In genomic region chr7:116465125-116465524, GRCh38 we compare ENCODE assay signal across 30 cellular contexts. TPM values are rescaled to one million over a fixed set of nuclear protein-coding genes. Genes with fewer than 3 reads are reported as not detected.
DNase-seq lines count a peak whose midpoint lies in the region; ATAC-seq and TF ChIP-seq lines count a peak whose summit lies in the region.
"Had no signal": no experiment of that assay in that cellular context is flagged by ENCODE, and none has a peak within 500 bp of the region (broad histone marks: within the 10 kb centered on the region; RNA-seq: fewer than 3 reads in every experiment).

No MANE protein-coding gene starts in this region.

- no peaks in the 10 kb centered on the region for H3K27me3 Mint-ChIP-seq in GM23338 (ENCODE audit: insufficient read depth, low read depth, poor library complexity)

- H3K4me1 ChIP-seq in GM23338 (ENCODE audit: insufficient read depth) (no peaks in the 10 kb centered on the region; the same call in 1 of the 2 replicates), SJSA1 (replicated peaks) (peaks cover 17% of the 10 kb centered on the region), smooth muscle cell (ENCODE audit: low read depth) (no peaks in the 10 kb centered on the region)

- H3K9ac ChIP-seq in smooth muscle cell (ENCODE audit: low read depth): no peak overlapping the region

- DNase-seq in GM23338 (ENCODE audit: low spot score): peak; percentile 6
- no peak for DNase-seq in SJSA1 (ENCODE audit: low read depth in 1 of 2, low spot score in 2 of 2)
- DNase-seq in epithelial cell of prostate (ENCODE audit: low read depth, low spot score): no peak
- no peak for DNase-seq in smooth muscle cell (lab: John Stamatoyannopoulos, UW; ENCODE audit: unreplicated experiment)
- no peak for DNase-seq in DMS79 treated with DMSO at 0.1 percent for 48 hours (lab: John Stamatoyannopoulos, UW)
- DNase-seq in SK-N-DZ (ENCODE audit: low spot score): no peak
- DNase-seq: activated CD4-positive, CD25-positive, alpha-beta regulatory T cell; activated CD8-positive, alpha-beta memory T cell treated with anti-CD3 and anti-CD28 coated beads, Interleukin-2, amount 10 ng/mL, durations not matched to agents 7 days and 5 days; activated T-cell treated with anti-CD3 and anti-CD28 coated beads, Interleukin-2, amount 50 U/mL, for 4 hours; caudate nucleus; DND-41; endodermal cell; head of caudate nucleus; islet precursor cell; Kasumi-1; naive thymus-derived CD8-positive, alpha-beta T cell; NCI-H1417 treated with DMSO at 0.1 percent for 48 hours; NCI-H2081 treated with DMSO at 0.1 percent for 48 hours; NCI-H526 treated with DMSO at 0.1 percent for 48 hours; NK-92 treated with Interleukin-12 subunit alpha and Interleukin-12 subunit beta, amount 100 ng/mL, for 24 hours; occipital lobe; SIG-M5; stimulated activated CD4-positive, alpha-beta T cell treated with anti-CD3 and anti-CD28 coated beads, Interleukin-15, amount 100 ng/mL, for 24 hours; stimulated activated CD4-positive, alpha-beta T cell treated with anti-CD3 and anti-CD28 coated beads, Interleukin-4, amount 100 ng/mL, for 4 hours had no signal

- H3K4me3 Mint-ChIP-seq in GM23338: no peak overlapping the region
- H3K4me3 Mint-ChIP-seq: activated CD8-positive, alpha-beta memory T cell treated with anti-CD3 and anti-CD28 coated beads, Interleukin-2, amount 10 ng/mL, durations not matched to agents 7 days and 5 days; activated T-cell treated with anti-CD3 and anti-CD28 coated beads, Interleukin-2, amount 50 U/mL, for 4 hours; CD14-positive monocyte; endodermal cell; naive thymus-derived CD8-positive, alpha-beta T cell; T-helper 1 cell treated with Interleukin-12 subunit alpha and Interleukin-12 subunit beta and Interleukin-4 antibody, amounts not matched to agents 30 μg/mL and 1 μg/mL, for 36 hours had no signal

- H3K36me3 ChIP-seq in GM23338 (ENCODE audit: insufficient read depth): no peaks in the 10 kb centered on the region
- H3K36me3 ChIP-seq in SJSA1: no peaks in the 10 kb centered on the region
- H3K36me3 ChIP-seq in smooth muscle cell (ENCODE audit: low read depth): no peaks in the 10 kb centered on the region
- H3K36me3 ChIP-seq: ascending aorta, esophagus muscularis mucosa had no signal

- H3K4me3 ChIP-seq in GM23338: no peak overlapping the region
- no peak overlapping the region for H3K4me3 ChIP-seq in SJSA1
- H3K4me3 ChIP-seq in smooth muscle cell: no peak overlapping the region
- H3K4me3 ChIP-seq: ascending aorta, esophagus muscularis mucosa had no signal

- H3F3A ChIP-seq in GM23338 (replicated peaks; ENCODE audit: low read depth) (no peaks in the 10 kb centered on the region), smooth muscle cell (ENCODE audit: low read depth) (peaks cover 6% of the 10 kb centered on the region)

- peaks cover 5% of the 10 kb centered on the region; the same call in 2 of the 3 replicates for H3K4me1 Mint-ChIP-seq in GM23338
- H3K4me1 Mint-ChIP-seq: activated CD8-positive, alpha-beta memory T cell treated with anti-CD3 and anti-CD28 coated beads, Interleukin-2, amount 10 ng/mL, durations not matched to agents 7 days and 5 days; CD14-positive monocyte; endodermal cell; naive thymus-derived CD8-positive, alpha-beta T cell had no signal

- H3K9me3 ChIP-seq in SJSA1 (replicated peaks) (no peaks in the 10 kb centered on the region), smooth muscle cell (replicated peaks; ENCODE audit: low read depth) (no peaks in the 10 kb centered on the region)
- H3K9me3 ChIP-seq: ascending aorta, esophagus muscularis mucosa had no signal

- H2AFZ ChIP-seq in GM23338: no peak overlapping the region
- peak overlapping the region; percentile 41 for H2AFZ ChIP-seq in smooth muscle cell (ENCODE audit: low read depth)

- no peaks in the 10 kb centered on the region for H3K9me3 Mint-ChIP-seq in GM23338
- H3K9me3 Mint-ChIP-seq: activated T-cell treated with anti-CD3 and anti-CD28 coated beads, Interleukin-2, amount 50 U/mL, for 4 hours; endodermal cell; naive thymus-derived CD8-positive, alpha-beta T cell; T-helper 1 cell treated with Interleukin-12 subunit alpha and Interleukin-12 subunit beta and Interleukin-4 antibody, amounts not matched to agents 30 μg/mL and 1 μg/mL, for 36 hours had no signal

- no peaks in the 10 kb centered on the region for H3K36me3 Mint-ChIP-seq in GM23338 (ENCODE audit: low read depth)
- H3K36me3 Mint-ChIP-seq: activated CD8-positive, alpha-beta memory T cell treated with anti-CD3 and anti-CD28 coated beads, Interleukin-2, amount 10 ng/mL, durations not matched to agents 7 days and 5 days; CD14-positive monocyte; naive thymus-derived CD8-positive, alpha-beta T cell had no signal

- H3K79me2 ChIP-seq in GM23338 (replicated peaks; ENCODE audit: insufficient read depth): no peaks in the 10 kb centered on the region
- H3K79me2 ChIP-seq in smooth muscle cell (ENCODE audit: low read depth): no peaks in the 10 kb centered on the region

- TF ChIP-seq CTCF in GM23338 (conservative IDR thresholded peaks at IDR 0.05; ENCODE audit: low read depth in 2 of 2) (no peak), smooth muscle cell (IDR thresholded peaks at IDR 0.05; ENCODE audit: borderline replicate concordance, insufficient read depth, poor library complexity, severe bottlenecking) (no peak)

- no peak overlapping the region for H3K4me2 ChIP-seq in GM23338
- no peak overlapping the region for H3K4me2 ChIP-seq in smooth muscle cell

- no peak overlapping the region for H3K27ac Mint-ChIP-seq in GM23338
- H3K27ac Mint-ChIP-seq: activated CD8-positive, alpha-beta memory T cell treated with anti-CD3 and anti-CD28 coated beads, Interleukin-2, amount 10 ng/mL, durations not matched to agents 7 days and 5 days; CD14-positive monocyte; endodermal cell; naive thymus-derived CD8-positive, alpha-beta T cell; T-helper 1 cell treated with Interleukin-12 subunit alpha and Interleukin-12 subunit beta and Interleukin-4 antibody, amounts not matched to agents 30 μg/mL and 1 μg/mL, for 36 hours had no signal

- no peak for ATAC-seq in GM23338
- no peak for ATAC-seq in HG02610 (IDR thresholded peaks at IDR 0.05; ENCODE audit: unreplicated experiment)
- ATAC-seq: activated CD8-positive, alpha-beta memory T cell treated with anti-CD3 and anti-CD28 coated beads, Interleukin-2, amount 10 ng/mL, durations not matched to agents 7 days and 5 days; activated T-cell treated with anti-CD3 and anti-CD28 coated beads, Interleukin-2, amount 50 U/mL, for 4 hours; naive thymus-derived CD8-positive, alpha-beta T cell had no signal

- no peak overlapping the region for H3K27ac ChIP-seq in GM23338 (ENCODE audit: low read depth)
- H3K27ac ChIP-seq in SJSA1: peak overlapping the region; percentile 35; the same call in 1 of the 2 replicates
- H3K27ac ChIP-seq in epithelial cell of prostate: peak overlapping the region; percentile 13
- peak overlapping the region; percentile 73 for H3K27ac ChIP-seq in smooth muscle cell (ENCODE audit: low read depth)
- H3K27ac ChIP-seq: ascending aorta, esophagus muscularis mucosa had no signal

- H4K20me1 ChIP-seq in GM23338 (replicated peaks; ENCODE audit: insufficient read depth): no peaks in the 10 kb centered on the region
- H4K20me1 ChIP-seq in smooth muscle cell (ENCODE audit: low read depth): no peaks in the 10 kb centered on the region

- H3K27me3 ChIP-seq in GM23338 (ENCODE audit: insufficient read depth) (no peaks in the 10 kb centered on the region), SJSA1 (replicated peaks) (no peaks in the 10 kb centered on the region), smooth muscle cell (ENCODE audit: low read depth) (no peaks in the 10 kb centered on the region)
- H3K27me3 ChIP-seq: ascending aorta, esophagus muscularis mucosa, foreskin keratinocyte had no signal

- H3K9me2 ChIP-seq in GM23338 (ENCODE audit: insufficient read depth): no peaks in the 10 kb centered on the region

- WGBS in smooth muscle cell (ENCODE audit: low lambda C conversion rate): 95% methylated on average over 2 of the region's 2 CpGs

TF ChIP-seq in GM23338, 12 proteins besides CTCF, POLR2A, EP300 and RAD21:
- no peak for TF ChIP-seq ZNF331 (CRISPR knock-in tag; IDR thresholded peaks at IDR 0.05; ENCODE audit: low read depth)
- TF ChIP-seq CREB1 (CRISPR knock-in tag; IDR thresholded peaks at IDR 0.05; ENCODE audit: low read depth): no peak

RNA-seq across cellular contexts. Expression of gene CAV2, which starts 34.4 kb away (rescaled TPM):
- total RNA-seq in GM23338 (2014; rRNA removed; shearing (Covaris generic)): 3.5 and 6.6 TPM in 2 replicates
- polyA plus RNA-seq in GM23338 (2016; fragmentation: Nextera tagmentation; extraction: Ambion mirVana): 4.2 and 5.4 TPM in 2 replicates
- total RNA-seq in SJSA1 (2014; rRNA removed; shearing (Covaris generic)): 130 and 204 TPM in 2 replicates
- 68.0 and 77.9 TPM in 2 replicates for total RNA-seq in smooth muscle cell
- 38.8 and 55.5 TPM in 2 replicates for polyA plus RNA-seq in smooth muscle cell
- polyA plus RNA-seq in SK-N-DZ (2014; cell fraction: cytosol; rRNA removed): not detected in 2 replicates
- not detected in 2 replicates for polyA plus RNA-seq in SK-N-DZ (2014; cell fraction: nucleus; rRNA removed)
- total RNA-seq: naive thymus-derived CD8-positive, alpha-beta T cell had no signal
- polyA plus RNA-seq: naive thymus-derived CD8-positive, alpha-beta T cell had no signal

RNA-seq across cellular contexts. Expression of gene CAV1, which starts 59.7 kb away (rescaled TPM):
- 16.0 and 22.5 TPM in 2 replicates for total RNA-seq in GM23338 (2014; rRNA removed; shearing (Covaris generic))
- polyA plus RNA-seq in GM23338 (2016; fragmentation: Nextera tagmentation; extraction: Ambion mirVana): 16.0 and 21.1 TPM in 2 replicates
- 118 and 154 TPM in 2 replicates for total RNA-seq in SJSA1 (2014; rRNA removed; shearing (Covaris generic))
- 63.4 and 84.7 TPM in 2 replicates for total RNA-seq in smooth muscle cell
- polyA plus RNA-seq in smooth muscle cell: 55.8 and 71.9 TPM in 2 replicates
- polyA plus RNA-seq in SK-N-DZ (2014; cell fraction: cytosol; rRNA removed): not detected in 2 replicates
- not detected in 2 replicates for polyA plus RNA-seq in SK-N-DZ (2014; cell fraction: nucleus; rRNA removed)
- total RNA-seq: naive thymus-derived CD8-positive, alpha-beta T cell had no signal
- polyA plus RNA-seq: CD14-positive monocyte; naive thymus-derived CD8-positive, alpha-beta T cell had no signal
